13 cellular contexts compared by ENCODE assay signal in the genomic region with DNA sequence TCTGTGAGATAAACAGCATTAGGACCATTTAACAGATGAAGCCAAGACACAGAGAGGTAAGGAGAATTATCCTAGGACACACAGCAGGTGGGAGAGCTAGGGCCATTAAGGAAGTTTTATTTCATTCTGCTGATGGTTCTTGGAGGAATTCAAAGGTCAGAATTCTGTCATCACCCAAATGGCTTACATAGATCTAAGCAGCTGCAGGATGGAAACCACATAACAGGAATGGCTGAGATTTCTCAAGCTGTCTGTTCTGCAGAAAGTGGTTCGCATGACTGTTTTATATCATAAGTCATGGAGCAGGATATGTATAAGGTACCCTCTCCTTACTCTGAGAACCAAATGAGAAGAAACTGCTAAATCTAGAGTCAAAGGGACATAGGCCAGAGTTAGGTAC.
DNase-seq lines count a peak whose midpoint lies in the region; ATAC-seq and TF ChIP-seq lines count a peak whose summit lies in the region.
"Had no signal": no experiment of that assay in that cellular context is flagged by ENCODE, and none has a peak within 500 bp of the region (broad histone marks: within the 10 kb centered on the region; RNA-seq: fewer than 3 reads in every experiment).

No MANE protein-coding gene starts in this region.

- no peak overlapping the region for H4K5ac ChIP-seq in IMR-90 (ENCODE audit: low read depth, low read length)

- H3K9me1 ChIP-seq in IMR-90 (ENCODE audit: insufficient read depth, low read length): no peaks in the 10 kb centered on the region; the same call in 1 of the 2 replicates

- H3K9me3 ChIP-seq in IMR-90 (ENCODE audit: control insufficient read depth, insufficient read depth, low read length): no peaks in the 10 kb centered on the region
- H3K9me3 ChIP-seq: BLaER1 treated with 17β-estradiol and CSF1 and Interleukin-3, amounts not matched to agents 10 nM and 100 nM had no signal

- H3K23ac ChIP-seq in IMR-90 (ENCODE audit: low read depth, low read length): no peak overlapping the region

- dilution Hi-C loops in IMR-90 (cut with HindIII; ENCODE audit: low sequenced_read_pairs, unreplicated experiment): no loop called here

- CTCF ChIA-PET in IMR-90 (lab: Yijun Ruan, JAX): interaction anchor here (1.5 kb wide), 1 partner anchor 22 kb away, joined by 7 read pairs; no protein-coding TSS in a partner anchor

- no peak overlapping the region for H3K14ac ChIP-seq in IMR-90 (replicated peaks; ENCODE audit: low read depth, low read length)

- no peak for TF ChIP-seq CTCF in IMR-90 (conservative IDR thresholded peaks at IDR 0.05; ENCODE audit: low read depth, low read length)
- TF ChIP-seq CTCF in fibroblast of mammary gland (conservative IDR thresholded peaks at IDR 0.05; ENCODE audit: control insufficient read depth, insufficient read depth, low read depth, low read length): no peak

- no peaks in the 10 kb centered on the region; the same call in 1 of the 2 replicates for H3K36me3 ChIP-seq in IMR-90 (ENCODE audit: control insufficient read depth, insufficient read depth, low read length)

- peak; percentile 61 for DNase-seq in IMR-90
- DNase-seq in fibroblast of mammary gland (ENCODE audit: low read depth): peak; percentile 8
- DNase-seq in myocyte (ENCODE audit: low read depth): peak; percentile 18
- no peak for DNase-seq in stimulated activated CD4-positive, alpha-beta T cell treated with anti-CD3 and anti-CD28 coated beads, Interleukin-12 subunit alpha, Interleukin-12 subunit beta, amount 100 ng/mL, for 4 hours
- no peak for DNase-seq in OCI-M2 (lab: John Stamatoyannopoulos, UW; ENCODE audit: unreplicated experiment)
- no peak for DNase-seq in activated T-cell treated with anti-CD3 and anti-CD28 coated beads, Interleukin-2, amount 50 U/mL, for 48 hours
- DNase-seq: Calu3; CD4-positive, CD25-positive, alpha-beta regulatory T cell; DMS 273 treated with DMSO at 0.1 percent for 48 hours; H7 had no signal

- POLR2A ChIA-PET in IMR-90 (lab: Charles Lee; ENCODE audit: unreplicated experiment): no interaction called here

- H2AK9ac ChIP-seq in IMR-90 (replicated peaks; ENCODE audit: low read depth, low read length, poor library complexity): no peak overlapping the region

- no peak overlapping the region for H3K9ac ChIP-seq in IMR-90 (ENCODE audit: low read depth, low read length)
- H3K9ac ChIP-seq: BLaER1 treated with 17β-estradiol and CSF1 and Interleukin-3, amounts not matched to agents 10 nM and 100 nM had no signal

- H2BK120ac ChIP-seq in IMR-90 (ENCODE audit: low read depth, low read length): no peak overlapping the region

- no peak overlapping the region for H2BK20ac ChIP-seq in IMR-90 (ENCODE audit: low read depth, low read length)

- no peak for TF ChIP-seq POLR2A in IMR-90 (IDR thresholded peaks at IDR 0.05; ENCODE audit: low read depth, low read length)

- H3K4me2 ChIP-seq in IMR-90 (ENCODE audit: low read depth, low read length): no peak overlapping the region
- H3K4me2 ChIP-seq: BLaER1 treated with 17β-estradiol and CSF1 and Interleukin-3, amounts not matched to agents 10 nM and 100 nM; GM23338 had no signal

- H3K18ac ChIP-seq in IMR-90 (ENCODE audit: low read depth, low read length): no peak overlapping the region

- whole genome bisulfite sequencing in IMR-90 (ENCODE audit: extremely low coverage in 2 of 2, insufficient read length in 1 of 2), 2 experiments: no CpG with 5 or more reads among the region's 1 CpG

- in situ Hi-C loops in IMR-90 (cut with MboI; ENCODE audit: low sequenced_read_pairs): no loop called here

- H3K4me1 ChIP-seq in IMR-90 (ENCODE audit: control insufficient read depth, insufficient read depth, low read length): peaks cover 2% of the 10 kb centered on the region; the same call in 1 of the 2 replicates

- no peaks in the 10 kb centered on the region for H3K27me3 ChIP-seq in IMR-90 (ENCODE audit: control insufficient read depth, insufficient read depth, low read length)
- H3K27me3 ChIP-seq: BLaER1 treated with 17β-estradiol and CSF1 and Interleukin-3, amounts not matched to agents 10 nM and 100 nM had no signal

- H2AFZ ChIP-seq in IMR-90 (replicated peaks; ENCODE audit: low read length, poor library complexity): no peak overlapping the region
- H2AFZ ChIP-seq: GM23338 had no signal

- no peak overlapping the region for H3K4me3 ChIP-seq in IMR-90 (ENCODE audit: insufficient read depth, low read depth, low read length)
- no peak overlapping the region for H3K4me3 ChIP-seq in fibroblast of mammary gland (ENCODE audit: control insufficient read depth, low read depth, low read length)
- H3K4me3 ChIP-seq: BLaER1 treated with 17β-estradiol and CSF1 and Interleukin-3, amounts not matched to agents 10 nM and 100 nM; GM23338 had no signal

- no TSS peak for BruUV-seq in IMR-90 (replicated peaks; lab: Mats Ljungman, UMichigan)

- no peak overlapping the region for H3K27ac ChIP-seq in IMR-90 (ENCODE audit: insufficient read depth, low read length)
- H3K27ac ChIP-seq: BLaER1 treated with 17β-estradiol and CSF1 and Interleukin-3, amounts not matched to agents 10 nM and 100 nM had no signal

- no peak overlapping the region for H2BK15ac ChIP-seq in IMR-90 (ENCODE audit: low read depth, low read length)

- no peaks in the 10 kb centered on the region for H3K79me1 ChIP-seq in IMR-90 (ENCODE audit: low read depth in 1 of 2, low read length in 2 of 2)

- no peak overlapping the region for H4K91ac ChIP-seq in IMR-90 (ENCODE audit: insufficient read depth, low read depth, low read length)

- H2BK5ac ChIP-seq in IMR-90 (ENCODE audit: low read depth, low read length, poor library complexity, severe bottlenecking): no peak overlapping the region

- no peaks in the 10 kb centered on the region for H4K20me1 ChIP-seq in IMR-90 (ENCODE audit: insufficient read depth, low read length)
- H4K20me1 ChIP-seq: BLaER1 treated with 17β-estradiol and CSF1 and Interleukin-3, amounts not matched to agents 10 nM and 100 nM had no signal

- no peak overlapping the region for H2AK5ac ChIP-seq in IMR-90 (ENCODE audit: low read depth, low read length)

- H3K4ac ChIP-seq in IMR-90 (ENCODE audit: low read depth, low read length): no peak overlapping the region

- intact Hi-C loops in IMR-90 (cut with micrococcal nuclease): no loop called here

- peak; percentile 35 for ATAC-seq in IMR-90 (ENCODE audit: low read depth)
- no peak for ATAC-seq in HG03460 (IDR thresholded peaks at IDR 0.05; ENCODE audit: unreplicated experiment)
- ATAC-seq: GM23338 had no signal

- H4K8ac ChIP-seq in IMR-90 (ENCODE audit: low read depth in 2 of 2, low read length in 2 of 2): no peak overlapping the region

- no peak overlapping the region for H3K56ac ChIP-seq in IMR-90 (ENCODE audit: extremely low read depth, insufficient read depth, low read length)

- TF ChIP-seq RAD21 in IMR-90 (IDR thresholded peaks at IDR 0.05; ENCODE audit: low read length): no peak

TF ChIP-seq in IMR-90, 13 proteins besides CTCF, POLR2A, EP300 and RAD21:
- TF ChIP-seq NFE2L2 (IDR thresholded peaks at IDR 0.05; ENCODE audit: low read depth, low read length) (no peak), MXI1 (IDR thresholded peaks at IDR 0.05; ENCODE audit: borderline replicate concordance, low read depth, low read length) (no peak), MAFK (IDR thresholded peaks at IDR 0.05; ENCODE audit: low read depth, low read length) (no peak)

Comparison
In these comparisons a context has a peak if more than half of its experiments do, and no peak if none do; other contexts are left out.
1. DNase-seq: peak in IMR-90 (single experiment), fibroblast of mammary gland (single experiment) and myocyte (single experiment); none in stimulated activated CD4-positive, alpha-beta T cell treated with anti-CD3 and anti-CD28 coated beads, Interleukin-12 subunit alpha, Interleukin-12 subunit beta, amount 100 ng/mL, for 4 hours (single experiment), OCI-M2 (single experiment) and activated T-cell treated with anti-CD3 and anti-CD28 coated beads, Interleukin-2, amount 50 U/mL, for 48 hours (0 of 2).